ENCODE assay signal across 9 cellular contexts in genomic region chr14:106518054-106518943, GRCh38.
A peak's percentile ranks its signal among the peaks of the same experiment; 100 is the strongest.
DNase-seq lines count a peak whose midpoint lies in the region; ATAC-seq lines count a peak whose summit lies in the region.
"Had no signal": no experiment of that assay in that cellular context is flagged by ENCODE, and none has a peak within 500 bp of the region (broad histone marks: within the 10 kb centered on the region; RNA-seq: fewer than 3 reads in every experiment).

No MANE protein-coding gene starts in this region.

- peaks cover 21% of the 10 kb centered on the region for H3K4me1 Mint-ChIP-seq in central memory CD8-positive, alpha-beta T cell

- peak overlapping the region; percentile 25 for H3K27ac Mint-ChIP-seq in central memory CD8-positive, alpha-beta T cell (ENCODE audit: low read depth)

- ATAC-seq in central memory CD8-positive, alpha-beta T cell (replicated peaks; ENCODE audit: extremely low read depth, poor library complexity, severe bottlenecking), result peak; percentile 92
- ATAC-seq in GM21717 (IDR thresholded peaks at IDR 0.05; ENCODE audit: unreplicated experiment), result no peak
- no peak for ATAC-seq in HG02798 (IDR thresholded peaks at IDR 0.05; ENCODE audit: poor library complexity, unreplicated experiment)
- no peak for ATAC-seq in HG03045 (IDR thresholded peaks at IDR 0.05; ENCODE audit: unreplicated experiment)
- ATAC-seq: A549 had no signal

- H3K4me3 Mint-ChIP-seq in central memory CD8-positive, alpha-beta T cell, result no peak overlapping the region

- H3K27me3 Mint-ChIP-seq in central memory CD8-positive, alpha-beta T cell, result peaks cover 13% of the 10 kb centered on the region

- DNase-seq in DMS53 (lab: John Stamatoyannopoulos, UW) (peak; percentile 42), DMS53 treated with DMSO at 0.1 percent for 48 hours (lab: John Stamatoyannopoulos, UW; ENCODE audit: unreplicated experiment) (no peak), T-helper 22 cell (ENCODE audit: low read depth) (peak; percentile 44)
- peak; percentile 79 to 85 for DNase-seq in central memory CD8-positive, alpha-beta T cell (ENCODE audit: low spot score in 2 of 2)
- DNase-seq in stimulated activated CD8-positive, alpha-beta memory T cell treated with anti-CD3 and anti-CD28 coated beads, Interleukin-4, amount 100 ng/mL, for 24 hours (ENCODE audit: low read depth), result peak; percentile 67

- H3K36me3 Mint-ChIP-seq in central memory CD8-positive, alpha-beta T cell (ENCODE audit: insufficient read depth), result peaks cover 2% of the 10 kb centered on the region

- no peaks in the 10 kb centered on the region for H3K9me3 Mint-ChIP-seq in central memory CD8-positive, alpha-beta T cell
